11 cellular contexts compared by ENCODE assay signal in the genomic region with DNA sequence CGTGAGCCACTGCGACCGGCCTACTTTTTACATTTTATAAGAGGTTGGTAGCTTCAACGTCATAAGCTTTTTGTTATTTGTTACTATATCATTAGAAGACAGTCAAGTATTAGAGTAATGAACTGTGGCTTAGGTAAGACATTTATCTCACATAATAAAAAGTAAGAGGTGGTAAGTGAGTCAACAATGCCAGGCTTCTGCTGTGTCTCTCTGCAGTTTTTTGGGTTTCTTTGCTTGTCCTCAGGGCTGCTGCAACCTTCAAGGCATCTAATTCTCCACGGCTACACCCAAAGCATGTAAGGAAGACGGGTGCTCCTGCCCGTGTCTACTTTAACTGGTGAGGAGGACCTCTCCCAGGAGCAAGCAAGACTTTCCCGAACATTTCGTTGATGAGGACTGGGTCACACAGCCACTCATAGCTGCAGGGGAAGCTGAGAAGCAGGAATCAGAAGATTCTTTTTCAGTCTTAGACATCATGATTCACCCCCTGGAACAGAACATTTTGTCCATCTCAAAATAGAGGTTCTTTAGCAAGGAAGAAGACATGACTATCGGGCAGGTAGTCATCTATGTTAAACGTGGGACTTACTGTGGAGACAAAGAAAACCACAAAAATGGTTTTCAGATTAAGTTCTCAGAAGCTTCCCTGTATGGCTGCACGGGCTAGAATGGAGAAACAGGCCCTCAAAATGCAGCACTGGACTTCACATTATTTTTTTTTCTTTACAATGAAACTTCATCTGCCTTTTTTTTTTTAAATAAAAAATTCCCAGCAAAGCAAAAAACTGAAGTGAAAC. TPM values are rescaled to one million over a fixed set of nuclear protein-coding genes. Genes with fewer than 3 reads are reported as not detected.
A peak's percentile ranks its signal among the peaks of the same experiment; 100 is the strongest.
DNase-seq lines count a peak whose midpoint lies in the region; ATAC-seq, FAIRE-seq and TF ChIP-seq lines count a peak whose summit lies in the region.
"Had no signal": no experiment of that assay in that cellular context is flagged by ENCODE, and none has a peak within 500 bp of the region (broad histone marks: within the 10 kb centered on the region; RNA-seq: fewer than 3 reads in every experiment).

No MANE protein-coding gene starts in this region.

- POLR2A ChIA-PET in A673 (lab: Charles Lee; ENCODE audit: low non-redundant PET): no interaction called here

- CTCF ChIA-PET in A673 (lab: Charles Lee): no interaction called here

- DNase-seq in A673 (ENCODE audit: low spot score) (no peak), GM19239 (ENCODE audit: insufficient read length, low spot score) (no peak), RPMI8226 (peak; percentile 7), LoVo (ENCODE audit: low spot score) (no peak), left ventricle myocardium inferior (no peak), dedifferentiated amniotic fluid mesenchymal stem cell (ENCODE audit: extremely low spot score) (no peak), AG08396 (ENCODE audit: low spot score) (no peak)
- no peak for DNase-seq in effector memory CD8-positive, alpha-beta T cell
- DNase-seq: kidney glomerular epithelial cell, retina, T-helper 9 cell had no signal

- H3K4me3 ChIP-seq in A673 (ENCODE audit: low read depth, low read length, poor library complexity, severe bottlenecking) (no peak overlapping the region), left ventricle myocardium inferior (no peak overlapping the region)

- peak overlapping the region in 1 of 2 donors; percentile 56 for H3K27ac Mint-ChIP-seq in effector memory CD8-positive, alpha-beta T cell

- H3K4me1 Mint-ChIP-seq in effector memory CD8-positive, alpha-beta T cell (ENCODE audit: low read depth in 2 of 2): peaks cover 5 to 10% of the 10 kb centered on the region in 2 donors

- H3K27me3 ChIP-seq in A673 (replicated peaks; ENCODE audit: insufficient read depth, low read depth, low read length, poor library complexity): no peaks in the 10 kb centered on the region
- H3K27me3 ChIP-seq in left ventricle myocardium inferior (ENCODE audit: low read depth): peaks cover 13% of the 10 kb centered on the region

- BruUV-seq in A673 (replicated peaks; lab: Mats Ljungman, UMichigan): no TSS peak

- no peaks in the 10 kb centered on the region for H3K9me3 Mint-ChIP-seq in effector memory CD8-positive, alpha-beta T cell

- no peak for TF ChIP-seq CTCF in A673 (conservative IDR thresholded peaks at IDR 0.05; ENCODE audit: low read depth, low read length)
- TF ChIP-seq CTCF in left ventricle myocardium inferior (IDR thresholded peaks at IDR 0.05; ENCODE audit: borderline replicate concordance): no peak

- no peaks in the 10 kb centered on the region for H3K27me3 Mint-ChIP-seq in effector memory CD8-positive, alpha-beta T cell

- no peaks in the 10 kb centered on the region for H3K36me3 Mint-ChIP-seq in effector memory CD8-positive, alpha-beta T cell (ENCODE audit: insufficient read depth)

- peak; percentile 90 for FAIRE-seq in GM19239 (lab: Jason Lieb, UNC)

- H3K4me3 Mint-ChIP-seq in effector memory CD8-positive, alpha-beta T cell: peak overlapping the region; percentile 34 to 68

- H3K36me3 ChIP-seq in A673 (ENCODE audit: insufficient read depth, low read length, poor library complexity, severe bottlenecking): no peaks in the 10 kb centered on the region
- H3K36me3 ChIP-seq in left ventricle myocardium inferior: no peaks in the 10 kb centered on the region

- intact Hi-C loops in A673 (cut with micrococcal nuclease; ENCODE audit: unreplicated experiment): no loop called here
- intact Hi-C loops in left ventricle myocardium inferior (cut with micrococcal nuclease): no loop called here

- H3K4me1 ChIP-seq in A673 (ENCODE audit: insufficient read depth, low read length, poor library complexity, severe bottlenecking): peaks cover 38% of the 10 kb centered on the region
- H3K4me1 ChIP-seq in left ventricle myocardium inferior: no peaks in the 10 kb centered on the region

- ATAC-seq in effector memory CD8-positive, alpha-beta T cell (replicated peaks): no peak

- H3K9me3 ChIP-seq in A673 (ENCODE audit: low read depth, low read length, poor library complexity, severe bottlenecking): no peaks in the 10 kb centered on the region
- H3K9me3 ChIP-seq in left ventricle myocardium inferior (replicated peaks): no peaks in the 10 kb centered on the region

- peak overlapping the region; percentile 65 for H3K27ac ChIP-seq in A673 (ENCODE audit: low read depth, low read length, poor library complexity, severe bottlenecking)
- no peak overlapping the region for H3K27ac ChIP-seq in left ventricle myocardium inferior (replicated peaks)

RNA-seq across cellular contexts. Expression of gene RHOH, which starts 13.0 kb away (rescaled TPM):
- 66.8 and 74.2 TPM in 2 replicates for total RNA-seq in A673 (2021)
- 0.41 TPM for total RNA-seq in left ventricle myocardium inferior

Comparison
In these comparisons a context has a peak if more than half of its experiments do, and no peak if none do; other contexts are left out.
1. RNA of gene RHOH, which starts 13.0 kb away (total RNA-seq): 66.8 to 74.2 TPM in A673; 0.41 TPM in left ventricle myocardium inferior (single experiment); every median in the first group is over 10 times any median in the second.